21 cellular contexts compared by ENCODE assay signal in the genomic region with DNA sequence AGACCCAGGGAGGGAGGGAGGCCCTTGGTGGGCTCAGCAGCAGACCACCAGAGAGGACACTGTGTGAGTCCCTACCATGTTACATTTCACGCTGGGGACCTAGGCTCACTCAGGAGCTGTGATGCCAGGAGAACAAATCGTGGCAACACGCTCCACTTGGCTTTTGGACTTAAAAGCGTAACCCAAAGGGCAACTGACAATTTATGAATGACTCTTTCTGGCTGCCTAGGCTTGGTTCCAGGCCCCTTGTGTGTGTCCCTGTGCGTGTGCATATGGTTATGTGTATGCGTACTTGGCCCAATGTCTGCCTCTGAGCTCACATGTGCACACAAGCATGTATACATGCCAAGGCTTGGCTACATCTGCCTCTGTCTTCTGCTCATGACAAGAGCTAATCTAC. TPM values are rescaled to one million over a fixed set of nuclear protein-coding genes. Genes with fewer than 3 reads are reported as not detected.
DNase-seq lines count a peak whose midpoint lies in the region; ATAC-seq, FAIRE-seq and TF ChIP-seq lines count a peak whose summit lies in the region.
"Had no signal": no experiment of that assay in that cellular context is flagged by ENCODE, and none has a peak within 500 bp of the region (broad histone marks: within the 10 kb centered on the region; RNA-seq: fewer than 3 reads in every experiment).

No MANE protein-coding gene starts in this region.

- H3K56ac ChIP-seq in H1 (replicated peaks; ENCODE audit: insufficient read length, low read depth, low read length) = no peak overlapping the region

- CTCF ChIA-PET in H1 (lab: Charles Lee; ENCODE audit: partially characterized antibody) = interaction anchor here (1.4 to 3.3 kb wide), 3 partner anchors 33 to 60 kb away, joined by 3 to 12 read pairs (median 8); a partner anchor contains a TSS
- CTCF ChIA-PET in activated CD4-positive, alpha-beta memory T cell treated with anti-CD3 and anti-CD28 coated beads for 36 hours (lab: Charles Lee) = no interaction called here

- intact Hi-C loops in spleen (cut with DNase I; ENCODE audit: low total_unique reads) = no loop called here
- intact Hi-C loops in activated CD4-positive, alpha-beta memory T cell treated with anti-CD3 and anti-CD28 coated beads for 36 hours (cut with micrococcal nuclease) = no loop called here

- ATAC-seq in GM21515 (IDR thresholded peaks at IDR 0.05; ENCODE audit: unreplicated experiment) = no peak
- ATAC-seq: A549 had no signal

- no peak overlapping the region for H3K14ac ChIP-seq in H1 (ENCODE audit: insufficient read length)

- H4K20me1 ChIP-seq in H1 (replicated peaks in 1 of 2; ENCODE audit: control insufficient read depth in 1 of 2, insufficient read depth in 2 of 2, low read length in 2 of 2) = no peaks in the 10 kb centered on the region

- H4K5ac ChIP-seq in H1 (ENCODE audit: insufficient read length, low read depth, low read length) = no peak overlapping the region

- no peaks in the 10 kb centered on the region for H3K27me3 ChIP-seq in H1 (replicated peaks in 1 of 4; ENCODE audit: control insufficient read depth in 3 of 4, extremely low read depth in 1 of 4, insufficient read depth in 3 of 4, low read length in 3 of 4)
- H3K27me3 ChIP-seq in spleen (replicated peaks in 1 of 7) = peaks cover 0 to 22% (median 0%) of the 10 kb centered on the region in 7 donors

- H4K8ac ChIP-seq in H1 (ENCODE audit: extremely low read depth, insufficient read depth, low read length) = no peak overlapping the region

- H2BK12ac ChIP-seq in H1 (ENCODE audit: low read depth, low read length) = no peak overlapping the region

- no peak overlapping the region for H3K4me3 Mint-ChIP-seq in activated CD4-positive, alpha-beta memory T cell treated with anti-CD3 and anti-CD28 coated beads for 36 hours
- H3K4me3 Mint-ChIP-seq: CD4-positive, alpha-beta T cell had no signal

- no peaks in the 10 kb centered on the region for H3K4me1 Mint-ChIP-seq in activated CD4-positive, alpha-beta memory T cell treated with anti-CD3 and anti-CD28 coated beads for 36 hours (ENCODE audit: low read depth)

- H2BK5ac ChIP-seq in H1 (ENCODE audit: low read depth, low read length) = no peak overlapping the region

- H3K23me2 ChIP-seq in H1 (ENCODE audit: low read depth, low read length) = no peaks in the 10 kb centered on the region

- H4K91ac ChIP-seq in H1 (replicated peaks; ENCODE audit: insufficient read length, low read length) = no peak overlapping the region

- H3K18ac ChIP-seq in H1 (ENCODE audit: extremely low read depth, low read length) = no peak overlapping the region

- DNase-seq in G401 (ENCODE audit: low spot score) (peak; percentile 96), NCI-H446 treated with DMSO at 0.1 percent for 48 hours (lab: John Stamatoyannopoulos, UW) (peak; percentile 95), H1 (ENCODE audit: low read depth in 1 of 2, low spot score in 2 of 2) (no peak), spleen (peak; percentile 39), NCI-H774 (lab: John Stamatoyannopoulos, UW) (no peak)
- no peak for DNase-seq in activated CD4-positive, alpha-beta memory T cell treated with anti-CD3 and anti-CD28 coated beads for 36 hours
- DNase-seq: AML-193; Caco-2; CD4-positive, alpha-beta T cell; DMS153; DMS79; GF-D8; GM23248; HCEC 1CT had no signal

- in situ Hi-C loops in G401 (cut with HindIII; ENCODE audit: low sequenced_read_pairs) = no loop called here

- H3K4ac ChIP-seq in H1 (replicated peaks; ENCODE audit: insufficient read length, low read depth, low read length) = no peak overlapping the region

- H3K36me3 Mint-ChIP-seq in activated CD4-positive, alpha-beta memory T cell treated with anti-CD3 and anti-CD28 coated beads for 36 hours = no peaks in the 10 kb centered on the region

- H3K36me3 ChIP-seq in H1 (ENCODE audit: control insufficient read depth in 2 of 4, insufficient read depth in 4 of 4, low read length in 3 of 4) (no peaks in the 10 kb centered on the region), spleen (no peaks in the 10 kb centered on the region)

- no peaks in the 10 kb centered on the region for H3K79me1 ChIP-seq in H1 (ENCODE audit: low read depth, low read length)

- H3K9me3 ChIP-seq in H1 (ENCODE audit: insufficient read depth in 2 of 2, low read depth in 1 of 2, low read length in 1 of 2) (no peaks in the 10 kb centered on the region), spleen (no peaks in the 10 kb centered on the region)
- H3K9me3 ChIP-seq: A549, Caco-2 had no signal

- H3K23ac ChIP-seq in H1 (ENCODE audit: insufficient read length) = no peak overlapping the region

- no peak for TF ChIP-seq CTCF in H1 (IDR thresholded peaks at IDR 0.05; ENCODE audit: control extremely low read depth in 1 of 3, insufficient read depth in 1 of 3, low read depth in 1 of 3, low read length in 3 of 3)
- TF ChIP-seq CTCF in spleen (IDR thresholded peaks at IDR 0.05 in 8 of 11, conservative IDR thresholded peaks at IDR 0.05 in 3 of 11) = no peak

- H3K27me3 Mint-ChIP-seq in activated CD4-positive, alpha-beta memory T cell treated with anti-CD3 and anti-CD28 coated beads for 36 hours = peaks cover 5% of the 10 kb centered on the region
- H3K27me3 Mint-ChIP-seq: CD4-positive, alpha-beta T cell had no signal

- no peak overlapping the region for H2BK120ac ChIP-seq in H1 (replicated peaks; ENCODE audit: low read depth, low read length)

- H2BK20ac ChIP-seq in H1 (ENCODE audit: low read length) = no peak overlapping the region; the same call in 1 of the 2 replicates

- POLR2A ChIA-PET in H1 (lab: Charles Lee; ENCODE audit: partially characterized antibody) = no interaction called here
- POLR2A ChIA-PET in activated CD4-positive, alpha-beta memory T cell treated with anti-CD3 and anti-CD28 coated beads for 36 hours (lab: Charles Lee) = no interaction called here

- TF ChIP-seq EP300 in H1 (IDR thresholded peaks at IDR 0.05; ENCODE audit: borderline replicate concordance in 1 of 2, low read depth in 2 of 2, low read length in 2 of 2) = no peak

- no peak for TF ChIP-seq RAD21 in H1 (IDR thresholded peaks at IDR 0.05 in 1 of 2, conservative IDR thresholded peaks at IDR 0.05 in 1 of 2; ENCODE audit: low read depth in 2 of 2, low read length in 2 of 2)

- no peaks in the 10 kb centered on the region; a peak in 1 of 7 replicates for H3K4me1 ChIP-seq in H1 (replicated peaks in 1 of 4; ENCODE audit: control insufficient read depth in 3 of 4, insufficient read depth in 4 of 4, low read length in 3 of 4)
- H3K4me1 ChIP-seq in spleen = peaks cover 0 to 8% (median 0%) of the 10 kb centered on the region in 6 donors
- H3K4me1 ChIP-seq: Caco-2 had no signal

- H3K79me2 ChIP-seq in H1 (ENCODE audit: control insufficient read depth in 1 of 2, insufficient read depth in 2 of 2, low read length in 2 of 2) = no peaks in the 10 kb centered on the region

- no peak overlapping the region for H3K4me2 ChIP-seq in H1 (ENCODE audit: insufficient read depth in 1 of 2, low read depth in 2 of 2, low read length in 2 of 2)
- H3K4me2 ChIP-seq: A549 had no signal

- no peak overlapping the region for H3K9ac ChIP-seq in H1 (replicated peaks in 1 of 4; ENCODE audit: extremely low read depth in 1 of 4, low read depth in 3 of 4, low read length in 3 of 4)
- H3K9ac ChIP-seq: GM23248 had no signal

- H3K9me3 Mint-ChIP-seq in activated CD4-positive, alpha-beta memory T cell treated with anti-CD3 and anti-CD28 coated beads for 36 hours = no peaks in the 10 kb centered on the region
- H3K9me3 Mint-ChIP-seq: CD4-positive, alpha-beta T cell had no signal

- TF ChIP-seq POLR2A in H1 (IDR thresholded peaks at IDR 0.05; ENCODE audit: control extremely low read depth in 1 of 2, low read depth in 2 of 2, low read length in 2 of 2) = no peak
- no peak for TF ChIP-seq POLR2A in spleen (IDR thresholded peaks at IDR 0.05)

- H2AK5ac ChIP-seq in H1 (ENCODE audit: low read depth, low read length) = no peak overlapping the region

- H2BK15ac ChIP-seq in H1 (ENCODE audit: low read length) = 0 out of 2 replicates have a peak overlapping the region, but pooled peaks have one; percentile 72

- no peak overlapping the region for H2AFZ ChIP-seq in H1 (ENCODE audit: low read length)
- H2AFZ ChIP-seq: GM23248 had no signal

- no peak overlapping the region for H3K4me3 ChIP-seq in H1 (ENCODE audit: extremely low read depth in 1 of 4, insufficient read depth in 2 of 4, low read depth in 3 of 4, low read length in 4 of 4)
- no peak overlapping the region for H3K4me3 ChIP-seq in spleen
- H3K4me3 ChIP-seq: A549, GM23248 had no signal

- no peak for FAIRE-seq in H1 (lab: Jason Lieb, UNC)
- FAIRE-seq: A549, D721Med, H54 had no signal

- no peak overlapping the region for H3K27ac ChIP-seq in H1 (ENCODE audit: low read depth, low read length)
- H3K27ac ChIP-seq in spleen = no peak overlapping the region
- H3K27ac ChIP-seq: 22Rv1, A549, C4-2B, GM23248 had no signal

- 93% methylated on average over 6 of the region's 6 CpGs; no CpG with 5 or more reads in 1 of the 2 experiments for WGBS in H1 (ENCODE audit: extremely low coverage in 1 of 2, insufficient coverage in 1 of 2, insufficient read length in 1 of 2, insufficient replicate concordance in 2 of 2, low coverage in 1 of 2, low lambda C conversion rate in 2 of 2, missing lambda C conversion rate in 1 of 2), 2 experiments
- 71 to 92% (median 80%) methylated on average over 6 of the region's 6 CpGs for WGBS in spleen, 5 donors

- no peak overlapping the region for H3K27ac Mint-ChIP-seq in activated CD4-positive, alpha-beta memory T cell treated with anti-CD3 and anti-CD28 coated beads for 36 hours
- H3K27ac Mint-ChIP-seq: CD4-positive, alpha-beta T cell had no signal

TF ChIP-seq in H1, 55 proteins besides CTCF, POLR2A, EP300 and RAD21 (continues in another document):
- TF ChIP-seq ASH2L (IDR thresholded peaks at IDR 0.05; ENCODE audit: low read length) = no peak
- TF ChIP-seq, protein P1, sequence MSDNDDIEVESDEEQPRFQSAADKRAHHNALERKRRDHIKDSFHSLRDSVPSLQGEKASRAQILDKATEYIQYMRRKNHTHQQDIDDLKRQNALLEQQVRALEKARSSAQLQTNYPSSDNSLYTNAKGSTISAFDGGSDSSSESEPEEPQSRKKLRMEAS (IDR thresholded peaks at IDR 0.05) = no peak

RNA-seq across cellular contexts. Expression of a gene that starts 59.9 kb away (rescaled TPM):
- total RNA-seq in G401 (2014; rRNA removed; shearing (Covaris generic)) = 22.2 and 28.4 TPM in 2 replicates
- total RNA-seq in H1 (2021; fragmentation: NEBNext Ultra II Directional; extraction: Animal tissue kit (Norgen Biotek cat#: 25700)) = 10.2 and 13.1 TPM in 2 replicates
- 7.2 and 11.6 TPM in 2 replicates for polyA plus RNA-seq in H1 (2011; rRNA removed)
- 12.0 TPM for polyA plus RNA-seq in H1 (2011; cell fraction: cytosol; rRNA removed)
- polyA plus RNA-seq in H1 (2011; cell fraction: nucleus; rRNA removed) = 50.9 TPM
- 4.2 to 8.2 TPM (median 6.5 TPM) in 4 replicates for polyA plus RNA-seq in H1 (2012, experiment 1 of 2)
- 4.0 TPM for polyA plus RNA-seq in H1 (2012, experiment 2 of 2)
- 6.3 TPM for polyA plus RNA-seq in H1 (2013, experiment 1 of 2)
- 6.0 TPM for polyA plus RNA-seq in H1 (2013, experiment 2 of 2)
- polyA minus RNA-seq in H1 (2011; rRNA and poly(A)+ RNA removed) = 2.1 and 2.9 TPM in 2 replicates
- polyA minus RNA-seq in H1 (2011; cell fraction: cytosol; rRNA and poly(A)+ RNA removed) = 3.2 TPM
- polyA minus RNA-seq in H1 (2011; cell fraction: nucleus; rRNA and poly(A)+ RNA removed) = 2.9 TPM
- 1 to 10 TPM in 3 of 7 donors, under 1 TPM in 3, not detected in 1; 0.51 to 2.8 (median 0.88) TPM for total RNA-seq in spleen
- polyA plus RNA-seq in spleen = 1 to 10 TPM in 1 of 3 donors, under 1 TPM in 2; 0.11 to 1.2 (median 0.35) TPM
- not detected for total RNA-seq in activated CD4-positive, alpha-beta memory T cell treated with anti-CD3 and anti-CD28 coated beads for 36 hours
- total RNA-seq: CD4-positive, alpha-beta T cell; HT-29 had no signal

Comparison
In these comparisons a context has a peak if more than half of its experiments do, and no peak if none do; other contexts are left out.
1. DNase-seq: peak in G401 (single experiment), NCI-H446 treated with DMSO at 0.1 percent for 48 hours (single experiment) and spleen (single experiment); none in H1 (0 of 2), activated CD4-positive, alpha-beta memory T cell treated with anti-CD3 and anti-CD28 coated beads for 36 hours (single experiment) and NCI-H774 (single experiment).